In the genomic region with DNA sequence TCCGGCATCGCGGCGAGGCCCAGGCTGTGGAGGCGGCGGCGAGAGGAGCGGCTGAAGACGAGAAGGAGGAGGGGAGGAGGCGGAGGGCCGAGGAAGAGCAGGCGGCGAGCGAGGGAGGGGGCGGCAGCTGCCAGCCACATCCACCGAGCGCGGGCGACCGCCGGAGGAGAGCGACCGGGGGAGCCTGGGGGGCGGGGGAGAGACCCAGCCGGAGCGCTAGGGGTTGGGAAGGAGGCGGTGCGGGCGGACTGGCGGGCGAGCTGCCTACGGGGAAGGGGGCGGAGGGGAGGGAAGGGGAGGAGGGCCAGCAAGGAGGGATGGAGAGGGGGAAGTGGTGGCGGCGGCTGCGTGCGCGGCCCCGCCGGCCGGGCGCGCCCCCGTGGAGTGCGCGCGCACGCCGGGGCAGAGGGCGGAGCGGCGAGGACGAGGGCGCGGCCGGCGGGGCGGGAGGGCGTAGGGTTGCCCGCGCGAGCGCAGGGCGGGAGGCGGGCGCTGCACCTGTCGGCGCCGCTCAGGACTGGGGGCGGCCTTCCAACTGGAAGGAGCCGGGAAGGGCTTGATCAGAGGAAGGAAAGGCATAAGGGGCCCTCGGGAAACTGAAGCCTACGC, we compare ENCODE assay signal across 8 cellular contexts. TPM values are rescaled to one million over a fixed set of nuclear protein-coding genes. Genes with fewer than 3 reads are reported as not detected.
DNase-seq lines count a peak whose midpoint lies in the region; ATAC-seq, FAIRE-seq and TF ChIP-seq lines count a peak whose summit lies in the region.
"Not testable (repeated sequence)": the region's sequence is repeated elsewhere in the genome, so short reads cannot be mapped to it uniquely, and the experiment has no call there.

No MANE protein-coding gene starts in this region.

- H3K36me3 ChIP-seq in astrocyte (ENCODE audit: insufficient read depth, low read length); uterus: not testable (repeated sequence)

- ATAC-seq in GM18498 (IDR thresholded peaks at IDR 0.05; ENCODE audit: unreplicated experiment): peak; percentile 86
- peak; percentile 74 for ATAC-seq in HG02943 (IDR thresholded peaks at IDR 0.05; ENCODE audit: low read depth, unreplicated experiment)

- not testable (repeated sequence) for FAIRE-seq in astrocyte (lab: Jason Lieb, UNC)

- H3K79me2 ChIP-seq in astrocyte (ENCODE audit: insufficient read depth, low read length): peaks cover 27% of the 10 kb centered on the region

- not testable (repeated sequence) for H3K27ac Mint-ChIP-seq in astrocyte (ENCODE audit: unreplicated experiment)

- intact Hi-C loops in uterus (cut with DNase I; ENCODE audit: low total_unique reads): not testable (repeated sequence)

- not testable (repeated sequence) for H3K36me3 Mint-ChIP-seq in astrocyte (ENCODE audit: low read depth, unreplicated experiment)

- H3K9me3 ChIP-seq in astrocyte (ENCODE audit: insufficient read depth, low read depth, low read length); uterus: not testable (repeated sequence)

- DNase-seq in NCI-H2029 (lab: John Stamatoyannopoulos, UW) (peak; percentile 79), T1000 (lab: John Stamatoyannopoulos, UW) (peak; percentile 75), astrocyte (ENCODE audit: low read depth) (peak; percentile 64), hepatic stellate cell (ENCODE audit: low spot score) (peak; percentile 80), renal cortical epithelial cell (ENCODE audit: low read depth) (peak; percentile 44), uterus (peak; percentile 89 to 90)

- peak overlapping the region; percentile 79 for H3K4me2 ChIP-seq in astrocyte (ENCODE audit: low read length)

- not testable (repeated sequence) for TF ChIP-seq CTCF in astrocyte (IDR thresholded peaks at IDR 0.05; ENCODE audit: insufficient read depth, low read depth, low read length); uterus (IDR thresholded peaks at IDR 0.05)

- H3K4me1 Mint-ChIP-seq in astrocyte (ENCODE audit: low read depth, unreplicated experiment): not testable (repeated sequence)

- H3K9ac ChIP-seq in astrocyte (ENCODE audit: low read length): peak overlapping the region; percentile 46

- H3K4me3 ChIP-seq in astrocyte (ENCODE audit: insufficient read depth, low read depth, low read length): peak overlapping the region; percentile 48
- H3K4me3 ChIP-seq in uterus: peak overlapping the region in 1 of 2 donors; percentile 86

- not testable (repeated sequence) for H3K27me3 Mint-ChIP-seq in astrocyte (ENCODE audit: low read depth, unreplicated experiment)

- not testable (repeated sequence) for H3K9me3 Mint-ChIP-seq in astrocyte (ENCODE audit: unreplicated experiment)

- H2AFZ ChIP-seq in astrocyte (ENCODE audit: low read depth, low read length): peak overlapping the region; percentile 52

- not testable (repeated sequence) for H3K27me3 ChIP-seq in astrocyte (ENCODE audit: insufficient read depth, low read length); uterus

- peak in 1 of 2 donors; percentile 34 for TF ChIP-seq POLR2A in uterus (IDR thresholded peaks at IDR 0.05)

- H3K27ac ChIP-seq in astrocyte (ENCODE audit: low read depth, low read length): not testable (repeated sequence)
- H3K27ac ChIP-seq in uterus: peak overlapping the region; percentile 70 to 85

- not testable (repeated sequence) for H4K20me1 ChIP-seq in astrocyte (ENCODE audit: insufficient read depth, low read length)

- not testable (repeated sequence) for H3K4me1 ChIP-seq in astrocyte (ENCODE audit: insufficient read depth, low read length); uterus

- not testable (repeated sequence) for H3K4me3 Mint-ChIP-seq in astrocyte (ENCODE audit: unreplicated experiment)

RNA-seq across cellular contexts. Expression of a gene that starts 39.9 kb away (rescaled TPM):
- total RNA-seq in astrocyte: 30.0 and 34.3 TPM in 2 replicates
- 34.0 and 39.4 TPM in 2 replicates for total RNA-seq in renal cortical epithelial cell
- 10 to 100 TPM in 3 of 4 donors, 1 to 10 TPM in 1; 6.7 to 32.3 (median 19.0) TPM for total RNA-seq in uterus
